2 cellular contexts compared by ENCODE assay signal in the genomic region with DNA sequence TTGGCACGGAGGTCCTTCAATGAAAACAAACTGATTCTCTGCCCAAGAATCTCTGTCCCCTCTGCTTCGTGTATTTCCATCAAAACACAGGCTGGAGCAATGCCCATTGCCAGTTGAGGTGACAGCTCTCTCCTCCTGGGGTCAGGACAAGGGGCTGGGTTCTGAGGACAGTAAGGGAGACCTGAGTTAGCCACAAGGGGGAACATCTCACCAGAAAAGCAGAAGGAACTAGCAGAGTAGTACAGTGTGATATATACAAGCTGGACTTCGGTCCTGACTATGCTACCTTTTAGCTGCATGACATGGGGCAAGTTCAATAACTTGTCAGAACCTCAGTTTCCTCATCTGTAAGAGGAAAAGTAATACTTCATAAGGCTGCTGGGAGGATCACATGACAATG.
TF ChIP-seq lines count a peak whose summit lies in the region.

No MANE protein-coding gene starts in this region.

TF ChIP-seq in A549, 52 proteins besides CTCF, POLR2A, EP300 and RAD21:
- TF ChIP-seq SMC3 (IDR thresholded peaks at IDR 0.05) (0 out of 3 replicates have a peak, but pooled peaks have one; percentile 10), RFX5 (IDR thresholded peaks at IDR 0.05) (no peak)

TF ChIP-seq in GM12878, 131 proteins besides CTCF, POLR2A, EP300 and RAD21:
- no peak for TF ChIP-seq SUZ12 (IDR thresholded peaks at IDR 0.05; ENCODE audit: unreplicated experiment)
- TF ChIP-seq RFX5 (IDR thresholded peaks at IDR 0.05; ENCODE audit: low read depth, low read length), result no peak
- TF ChIP-seq CBX5 (IDR thresholded peaks at IDR 0.05; ENCODE audit: low read depth), result no peak
- TF ChIP-seq BHLHE40 (IDR thresholded peaks at IDR 0.05; ENCODE audit: borderline replicate concordance in 1 of 2, low read depth in 2 of 2, low read length in 1 of 2), result no peak
- no peak for TF ChIP-seq IKZF1 (conservative IDR thresholded peaks at IDR 0.05)
- TF ChIP-seq TAF1 (IDR thresholded peaks at IDR 0.05; ENCODE audit: borderline replicate concordance, low read depth, low read length), result no peak
- no peak for TF ChIP-seq EGR1 (IDR thresholded peaks at IDR 0.05; ENCODE audit: borderline replicate concordance in 1 of 2, low read depth in 2 of 2, low read length in 2 of 2)
- TF ChIP-seq NBN (IDR thresholded peaks at IDR 0.05), result no peak
- TF ChIP-seq CEBPB (IDR thresholded peaks at IDR 0.05; ENCODE audit: borderline replicate concordance in 1 of 2, low read depth in 2 of 2, low read length in 2 of 2), result no peak
- TF ChIP-seq CBX3 (IDR thresholded peaks at IDR 0.05; ENCODE audit: borderline replicate concordance, low read depth), result no peak
- no peak for TF ChIP-seq TARDBP (IDR thresholded peaks at IDR 0.05; ENCODE audit: borderline replicate concordance)
- TF ChIP-seq, protein P1, sequence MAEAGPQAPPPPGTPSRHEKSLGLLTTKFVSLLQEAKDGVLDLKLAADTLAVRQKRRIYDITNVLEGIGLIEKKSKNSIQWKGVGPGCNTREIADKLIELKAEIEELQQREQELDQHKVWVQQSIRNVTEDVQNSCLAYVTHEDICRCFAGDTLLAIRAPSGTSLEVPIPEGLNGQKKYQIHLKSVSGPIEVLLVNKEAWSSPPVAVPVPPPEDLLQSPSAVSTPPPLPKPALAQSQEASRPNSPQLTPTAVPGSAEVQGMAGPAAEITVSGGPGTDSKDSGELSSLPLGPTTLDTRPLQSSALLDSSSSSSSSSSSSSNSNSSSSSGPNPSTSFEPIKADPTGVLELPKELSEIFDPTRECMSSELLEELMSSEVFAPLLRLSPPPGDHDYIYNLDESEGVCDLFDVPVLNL (IDR thresholded peaks at IDR 0.05; ENCODE audit: low read depth, low read length), result no peak
- TF ChIP-seq, protein P2, sequence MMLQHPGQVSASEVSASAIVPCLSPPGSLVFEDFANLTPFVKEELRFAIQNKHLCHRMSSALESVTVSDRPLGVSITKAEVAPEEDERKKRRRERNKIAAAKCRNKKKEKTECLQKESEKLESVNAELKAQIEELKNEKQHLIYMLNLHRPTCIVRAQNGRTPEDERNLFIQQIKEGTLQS (IDR thresholded peaks at IDR 0.05; ENCODE audit: borderline replicate concordance, extremely low read depth, low read depth, low read length), result no peak
- no peak for TF ChIP-seq SREBF1 (IDR thresholded peaks at IDR 0.05; ENCODE audit: low read length)
- no peak for TF ChIP-seq JUND (IDR thresholded peaks at IDR 0.05; ENCODE audit: low read depth, low read length)
- TF ChIP-seq IKZF2 (IDR thresholded peaks at IDR 0.05), result no peak
TF ChIP-seq in GM12878: peak in this region for 0.
